13 cellular contexts compared by ENCODE assay signal in the genomic region with DNA sequence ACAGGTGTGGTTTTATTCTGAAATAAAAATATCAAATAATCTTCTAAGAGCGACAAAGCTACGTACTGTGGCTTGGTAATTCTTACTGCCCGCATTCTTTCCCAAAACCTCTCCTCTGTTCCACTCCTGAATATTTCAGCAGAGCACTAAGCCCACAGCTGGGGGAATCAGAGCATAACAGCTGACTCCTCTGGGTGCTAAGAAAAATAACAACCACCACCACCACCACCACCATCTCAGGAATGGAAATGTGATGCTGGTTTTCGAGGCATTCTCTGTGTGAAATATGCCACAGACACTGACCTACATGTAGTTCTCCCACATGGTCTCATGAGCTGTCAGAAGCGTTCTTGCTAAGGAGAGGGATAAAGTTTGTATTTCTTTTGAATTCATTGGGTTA.
DNase-seq lines count a peak whose midpoint lies in the region; ATAC-seq and TF ChIP-seq lines count a peak whose summit lies in the region.
"Had no signal": no experiment of that assay in that cellular context is flagged by ENCODE, and none has a peak within 500 bp of the region (broad histone marks: within the 10 kb centered on the region; RNA-seq: fewer than 3 reads in every experiment).

No MANE protein-coding gene starts in this region.

- H3K9me3 Mint-ChIP-seq in T-helper 2 cell treated with Interferon-gamma antibody and Interleukin-4, amounts not matched to agents 5 μg/mL and 100 μg/mL, for 36 hours: no peaks in the 10 kb centered on the region
- H3K9me3 Mint-ChIP-seq: CD8-positive, alpha-beta T cell; H9 had no signal

- ATAC-seq in HG03469 (IDR thresholded peaks at IDR 0.05; ENCODE audit: unreplicated experiment): no peak
- ATAC-seq: CD8-positive, alpha-beta T cell had no signal

- peak overlapping the region; percentile 43 for H2AFZ ChIP-seq in parathyroid adenoma

- H3K4me2 ChIP-seq in parathyroid adenoma (ENCODE audit: low read length): no peak overlapping the region

- H3K4me3 ChIP-seq in SJCRH30 (peak overlapping the region; percentile 43), parathyroid adenoma (ENCODE audit: low read depth, low read length) (no peak overlapping the region)
- H3K4me3 ChIP-seq: BLaER1 treated with 17β-estradiol and CSF1 and Interleukin-3, amounts not matched to agents 10 nM and 100 nM had no signal

- H3K27me3 Mint-ChIP-seq in T-helper 2 cell treated with Interferon-gamma antibody and Interleukin-4, amounts not matched to agents 5 μg/mL and 100 μg/mL, for 36 hours (ENCODE audit: low read depth): no peaks in the 10 kb centered on the region
- H3K27me3 Mint-ChIP-seq: B cell had no signal

- DNase-seq in SJCRH30: peak; percentile 85 to 93
- peak; percentile 4 for DNase-seq in smooth muscle cell of the brain vasculature (ENCODE audit: low read depth, low spot score)
- no peak for DNase-seq in ureter (ENCODE audit: low spot score)
- DNase-seq in T-helper 2 cell treated with Interferon-gamma antibody and Interleukin-4, amounts not matched to agents 5 μg/mL and 100 μg/mL, for 36 hours (ENCODE audit: low spot score): no peak
- DNase-seq: Calu3; CD8-positive, alpha-beta T cell; DMS79 treated with DMSO at 0.1 percent for 48 hours; GF-D8; H9 had no signal

- no peaks in the 10 kb centered on the region for H3K4me1 Mint-ChIP-seq in T-helper 2 cell treated with Interferon-gamma antibody and Interleukin-4, amounts not matched to agents 5 μg/mL and 100 μg/mL, for 36 hours (ENCODE audit: low read depth)
- H3K4me1 Mint-ChIP-seq: B cell, H9 had no signal

- no peak overlapping the region for H3K27ac Mint-ChIP-seq in T-helper 2 cell treated with Interferon-gamma antibody and Interleukin-4, amounts not matched to agents 5 μg/mL and 100 μg/mL, for 36 hours
- H3K27ac Mint-ChIP-seq: B cell; CD8-positive, alpha-beta T cell; H9 had no signal

- no peaks in the 10 kb centered on the region for H3K36me3 Mint-ChIP-seq in T-helper 2 cell treated with Interferon-gamma antibody and Interleukin-4, amounts not matched to agents 5 μg/mL and 100 μg/mL, for 36 hours (ENCODE audit: low read depth)
- H3K36me3 Mint-ChIP-seq: CD8-positive, alpha-beta T cell had no signal

- H3K9ac ChIP-seq in parathyroid adenoma: no peak overlapping the region
- H3K9ac ChIP-seq: BLaER1 treated with 17β-estradiol and CSF1 and Interleukin-3, amounts not matched to agents 10 nM and 100 nM had no signal

- no peaks in the 10 kb centered on the region for H3K79me2 ChIP-seq in parathyroid adenoma

- H3K4me1 ChIP-seq in SJCRH30 (peaks cover 21% of the 10 kb centered on the region), parathyroid adenoma (no peaks in the 10 kb centered on the region)

- no peaks in the 10 kb centered on the region for H3K9me3 ChIP-seq in SJCRH30 (replicated peaks)
- no peaks in the 10 kb centered on the region for H3K9me3 ChIP-seq in parathyroid adenoma (ENCODE audit: control insufficient read depth, low read length)

- H3K4me3 Mint-ChIP-seq in T-helper 2 cell treated with Interferon-gamma antibody and Interleukin-4, amounts not matched to agents 5 μg/mL and 100 μg/mL, for 36 hours: no peak overlapping the region
- H3K4me3 Mint-ChIP-seq: B cell; CD8-positive, alpha-beta T cell; H9 had no signal

- no peaks in the 10 kb centered on the region for H3K36me3 ChIP-seq in SJCRH30
- H3K36me3 ChIP-seq in parathyroid adenoma (ENCODE audit: control insufficient read depth, insufficient read depth, low read length): no peaks in the 10 kb centered on the region
- H3K36me3 ChIP-seq: BLaER1 treated with 17β-estradiol and CSF1 and Interleukin-3, amounts not matched to agents 10 nM and 100 nM had no signal

- H3K27ac ChIP-seq in SJCRH30 (peak overlapping the region; percentile 87), parathyroid adenoma (peak overlapping the region; percentile 27)
- H3K27ac ChIP-seq: BLaER1 treated with 17β-estradiol and CSF1 and Interleukin-3, amounts not matched to agents 10 nM and 100 nM had no signal

- H3K27me3 ChIP-seq in SJCRH30 (no peaks in the 10 kb centered on the region), parathyroid adenoma (ENCODE audit: control insufficient read depth, insufficient read depth, low read length) (no peaks in the 10 kb centered on the region)
- H3K27me3 ChIP-seq: BLaER1 treated with 17β-estradiol and CSF1 and Interleukin-3, amounts not matched to agents 10 nM and 100 nM had no signal

- TF ChIP-seq CTCF in parathyroid adenoma (IDR thresholded peaks at IDR 0.05): no peak

Comparison
In these comparisons a context has a peak if more than half of its experiments do, and no peak if none do; other contexts are left out.
1. DNase-seq: peak in SJCRH30 (2 of 2) and smooth muscle cell of the brain vasculature (single experiment); none in ureter (single experiment) and T-helper 2 cell treated with Interferon-gamma antibody and Interleukin-4, amounts not matched to agents 5 μg/mL and 100 μg/mL, for 36 hours (single experiment).